Comparison of ENCODE assay signal across 21 cellular contexts in the genomic region with DNA sequence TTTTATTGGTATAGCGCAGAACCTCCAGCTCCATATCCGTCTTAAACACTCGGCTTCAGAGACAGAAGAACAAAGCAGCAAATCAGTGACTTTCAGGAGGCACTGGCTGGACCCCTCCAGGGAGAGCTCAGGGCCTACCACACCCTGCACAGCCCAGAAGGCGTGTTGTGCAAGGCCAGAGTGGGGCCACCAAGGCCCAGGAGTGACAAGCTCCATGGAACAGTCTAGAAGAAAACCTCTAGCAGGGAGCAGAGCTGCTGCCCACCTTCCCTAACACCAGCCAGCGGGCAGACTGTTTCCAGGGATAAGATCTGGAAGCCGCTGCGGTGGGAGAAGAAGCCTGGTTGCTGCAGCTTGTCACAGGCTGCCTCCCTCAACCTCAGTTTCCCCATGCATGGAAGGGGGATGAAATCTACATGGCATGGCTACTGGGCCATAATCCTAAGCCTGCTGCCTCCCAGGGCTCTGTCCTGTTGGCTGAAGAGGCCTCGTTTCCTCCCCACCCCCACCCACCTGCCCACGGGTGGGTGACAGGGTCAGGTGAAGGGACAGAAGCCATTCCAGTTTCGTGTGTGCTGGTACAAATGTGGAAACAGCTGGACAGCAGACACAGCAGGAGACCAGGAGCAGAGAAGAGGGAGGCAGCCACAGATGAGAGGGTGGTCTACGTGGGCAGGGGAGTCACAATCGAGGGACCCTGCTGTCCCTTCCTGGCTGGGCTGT.
"Had no signal": no experiment of that assay in that cellular context is flagged by ENCODE, and none has a peak within 500 bp of the region (broad histone marks: within the 10 kb centered on the region; RNA-seq: fewer than 3 reads in every experiment).

No MANE protein-coding gene starts in this region.

- H3K36me3 Mint-ChIP-seq: activated naive CD4-positive, alpha-beta T cell treated with anti-CD3 and anti-CD28 coated beads, Interleukin-2, amount 50 U/mL, for 24 hours had no signal

- H3K4me3 Mint-ChIP-seq: activated CD8-positive, alpha-beta T cell treated with anti-CD3 and anti-CD28 coated beads, Interleukin-2, amount 10 ng/mL, durations not matched to agents 7 days and 5 days; activated naive CD4-positive, alpha-beta T cell treated with anti-CD3 and anti-CD28 coated beads, Interleukin-2, amount 50 U/mL, for 24 hours; effector memory CD8-positive, alpha-beta T cell; naive thymus-derived CD4-positive, alpha-beta T cell; stimulated activated naive CD8-positive, alpha-beta T cell treated with anti-CD3 and anti-CD28 coated beads, Interleukin-15, Interleukin-2, amounts not matched to agents 100 ng/mL and 50 ng/mL, for 24 hours; T-helper 2 cell treated with Interferon-gamma antibody and Interleukin-4, amounts not matched to agents 5 μg/mL and 100 μg/mL, for 36 hours had no signal

- H3K27ac Mint-ChIP-seq: activated CD8-positive, alpha-beta T cell treated with anti-CD3 and anti-CD28 coated beads, Interleukin-2, amount 10 ng/mL, durations not matched to agents 7 days and 5 days; activated naive CD4-positive, alpha-beta T cell treated with anti-CD3 and anti-CD28 coated beads, Interleukin-2, amount 50 U/mL, for 24 hours; effector memory CD8-positive, alpha-beta T cell; naive thymus-derived CD4-positive, alpha-beta T cell; stimulated activated naive CD8-positive, alpha-beta T cell treated with anti-CD3 and anti-CD28 coated beads, Interleukin-15, Interleukin-2, amounts not matched to agents 100 ng/mL and 50 ng/mL, for 24 hours; T-helper 2 cell treated with Interferon-gamma antibody and Interleukin-4, amounts not matched to agents 5 μg/mL and 100 μg/mL, for 36 hours had no signal

- DNase-seq: activated CD4-positive, alpha-beta T cell treated with anti-CD3 and anti-CD28 coated beads for 1 hour; activated CD4-positive, alpha-beta T cell treated with anti-CD3 and anti-CD28 coated beads, Interleukin-2, amount 50 U/mL, for 1 hour; activated CD8-positive, alpha-beta T cell treated with anti-CD3 and anti-CD28 coated beads, Interleukin-2, amount 10 ng/mL, durations not matched to agents 7 days and 5 days; activated gamma-delta T cell treated with Interleukin-2 at 50 U/mL for 16 hours; body of pancreas; effector memory CD8-positive, alpha-beta T cell; esophagus squamous epithelium; gastrocnemius medialis; naive thymus-derived CD4-positive, alpha-beta T cell; psoas muscle; stimulated activated CD4-positive, alpha-beta T cell treated with anti-CD3 and anti-CD28 coated beads, Interleukin-1b, Interleukin-23, amount 100 ng/mL, for 48 hours; transverse colon; uterus had no signal

- H3K4me1 Mint-ChIP-seq: activated naive CD4-positive, alpha-beta T cell treated with anti-CD3 and anti-CD28 coated beads, Interleukin-2, amount 50 U/mL, for 24 hours had no signal

- ATAC-seq: activated CD8-positive, alpha-beta T cell treated with anti-CD3 and anti-CD28 coated beads, Interleukin-2, amount 10 ng/mL, durations not matched to agents 7 days and 5 days; body of pancreas; effector memory CD8-positive, alpha-beta T cell; gastrocnemius medialis; left colon; naive thymus-derived CD4-positive, alpha-beta T cell; psoas muscle; SK-N-SH treated with all-trans-retinoic acid at 6 μM for 48 hours had no signal

- H3K9me3 ChIP-seq: body of pancreas, esophagus squamous epithelium, gastrocnemius medialis, ovary, psoas muscle, right atrium auricular region, transverse colon, uterus had no signal

- H3K27me3 ChIP-seq: body of pancreas, cardiac muscle cell, esophagus squamous epithelium, gastrocnemius medialis, ovary, right atrium auricular region, transverse colon, uterus had no signal

- H3K9me3 Mint-ChIP-seq: activated naive CD4-positive, alpha-beta T cell treated with anti-CD3 and anti-CD28 coated beads, Interleukin-2, amount 50 U/mL, for 24 hours; effector memory CD8-positive, alpha-beta T cell; naive thymus-derived CD4-positive, alpha-beta T cell; stimulated activated naive CD8-positive, alpha-beta T cell treated with anti-CD3 and anti-CD28 coated beads, Interleukin-15, Interleukin-2, amounts not matched to agents 100 ng/mL and 50 ng/mL, for 24 hours; T-helper 2 cell treated with Interferon-gamma antibody and Interleukin-4, amounts not matched to agents 5 μg/mL and 100 μg/mL, for 36 hours had no signal

- H3K4me1 ChIP-seq: body of pancreas, esophagus squamous epithelium, transverse colon, uterus had no signal

- H3K27me3 Mint-ChIP-seq: activated naive CD4-positive, alpha-beta T cell treated with anti-CD3 and anti-CD28 coated beads, Interleukin-2, amount 50 U/mL, for 24 hours; effector memory CD8-positive, alpha-beta T cell; naive thymus-derived CD4-positive, alpha-beta T cell; stimulated activated naive CD8-positive, alpha-beta T cell treated with anti-CD3 and anti-CD28 coated beads, Interleukin-15, Interleukin-2, amounts not matched to agents 100 ng/mL and 50 ng/mL, for 24 hours had no signal

- H3K27ac ChIP-seq: body of pancreas, cardiac muscle cell, esophagus squamous epithelium, gastrocnemius medialis, ovary, psoas muscle, right atrium auricular region, transverse colon, uterus had no signal
